ENCODE assay signal across 8 cellular contexts in genomic region chr1:54403808-54404261, GRCh38. TPM values are rescaled to one million over a fixed set of nuclear protein-coding genes. Genes with fewer than 3 reads are reported as not detected.
DNase-seq lines count a peak whose midpoint lies in the region; ATAC-seq and TF ChIP-seq lines count a peak whose summit lies in the region.

No MANE protein-coding gene starts in this region.

- intact Hi-C loops in activated naive CD4-positive, alpha-beta T cell treated with anti-CD3 and anti-CD28 coated beads for 36 hours (cut with micrococcal nuclease): loop anchor here (5.0 to 10.0 kb wide), 2 partner anchors 457 to 519 kb away; partner anchors contain the start of genes IFT25, LRRC42 and YIPF1
- intact Hi-C loops in testis (cut with DNase I; ENCODE audit: low total_unique reads): loop anchor here (10.0 kb wide), 1 partner anchor 279 kb away; no protein-coding TSS in a partner anchor

- peak overlapping the region; percentile 78 for H3K4me3 Mint-ChIP-seq in activated naive CD4-positive, alpha-beta T cell treated with anti-CD3 and anti-CD28 coated beads for 36 hours

- 17 to 30% methylated on average over 8 to 10 of the region's 10 CpGs for WGBS in testis, 2 donors

- peak; percentile 56 for DNase-seq in activated naive CD4-positive, alpha-beta T cell treated with anti-CD3 and anti-CD28 coated beads for 36 hours
- no peak for DNase-seq in activated naive CD4-positive, alpha-beta T cell treated with Interleukin-2 at 50 U/mL for 16 hours
- DNase-seq in testis (peak; percentile 33), substantia nigra (lab: John Stamatoyannopoulos, UW) (no peak), NCI-H2171 (lab: John Stamatoyannopoulos, UW) (no peak)

- TF ChIP-seq POLR2A in testis (IDR thresholded peaks at IDR 0.05): no peak

- H3K27me3 ChIP-seq in testis: no peaks in the 10 kb centered on the region

- ATAC-seq in GM19395 (IDR thresholded peaks at IDR 0.05; ENCODE audit: unreplicated experiment): no peak

- no peaks in the 10 kb centered on the region for H3K27me3 Mint-ChIP-seq in activated naive CD4-positive, alpha-beta T cell treated with anti-CD3 and anti-CD28 coated beads for 36 hours (ENCODE audit: low read depth)

- no peaks in the 10 kb centered on the region for H3K36me3 ChIP-seq in testis (ENCODE audit: low read depth, missing control alignments)

- H3K4me1 Mint-ChIP-seq in activated naive CD4-positive, alpha-beta T cell treated with anti-CD3 and anti-CD28 coated beads for 36 hours (ENCODE audit: low read depth): peaks cover 73% of the 10 kb centered on the region

- H3K27ac ChIP-seq in testis (peak overlapping the region; percentile 45 to 53), substantia nigra (ENCODE audit: low read depth, low read length, poor library complexity, severe bottlenecking) (no peak overlapping the region)

- H3K9me3 Mint-ChIP-seq in activated naive CD4-positive, alpha-beta T cell treated with anti-CD3 and anti-CD28 coated beads for 36 hours: no peaks in the 10 kb centered on the region

- H3K9me3 ChIP-seq in iPS-18c (ENCODE audit: control insufficient read depth, insufficient read depth, low read length) (peaks cover 2% of the 10 kb centered on the region), testis (no peaks in the 10 kb centered on the region)

- peaks cover 42% of the 10 kb centered on the region for H3K4me1 ChIP-seq in testis

- CTCF ChIA-PET in activated naive CD4-positive, alpha-beta T cell treated with anti-CD3 and anti-CD28 coated beads for 36 hours (lab: Charles Lee): interaction anchor here (0.6 to 1.3 kb wide), 5 partner anchors 27 to 204 kb away, joined by 3 to 4 read pairs (median 3); partner anchors contain the start of genes CYB5RL and MRPL37

- peak overlapping the region; percentile 62 for H3K27ac Mint-ChIP-seq in activated naive CD4-positive, alpha-beta T cell treated with anti-CD3 and anti-CD28 coated beads for 36 hours

- TF ChIP-seq CTCF in WI38 (IDR thresholded peaks at IDR 0.05; ENCODE audit: low read depth, low read length) (no peak), testis (IDR thresholded peaks at IDR 0.05) (no peak)

- peak overlapping the region; percentile 77 for H3K4me3 ChIP-seq in WI38 (ENCODE audit: low read depth, low read length)
- H3K4me3 ChIP-seq in iPS-18c (ENCODE audit: insufficient read depth, low read depth, low read length): peak overlapping the region; percentile 81
- peak overlapping the region; percentile 21 to 69 for H3K4me3 ChIP-seq in testis

- H3K36me3 Mint-ChIP-seq in activated naive CD4-positive, alpha-beta T cell treated with anti-CD3 and anti-CD28 coated beads for 36 hours (ENCODE audit: low read depth): peaks cover 51% of the 10 kb centered on the region

RNA-seq across cellular contexts. Expression of gene SSBP3, which starts 2.4 kb away (rescaled TPM):
- total RNA-seq in activated naive CD4-positive, alpha-beta T cell treated with anti-CD3 and anti-CD28 coated beads for 36 hours: 10 to 100 TPM; 55.0 to 58.3 TPM
- total RNA-seq in testis: 10 to 100 TPM; 91.6 to 99.0 TPM
- 88.8 TPM for polyA plus RNA-seq in testis (ENCODE audit: insufficient read depth, low read depth, low replicate concordance)

Comparison
In these comparisons a context has a peak if more than half of its experiments do, and no peak if none do; other contexts are left out.
1. DNase-seq: peak in activated naive CD4-positive, alpha-beta T cell treated with anti-CD3 and anti-CD28 coated beads for 36 hours (single experiment) and testis (single experiment); none in activated naive CD4-positive, alpha-beta T cell treated with Interleukin-2 at 50 U/mL for 16 hours (single experiment), substantia nigra (0 of 49) and NCI-H2171 (single experiment).
2. Peak in every context shown above with its lines, with median percentiles within 50 percentile points of each other: H3K4me3 ChIP-seq.